In genomic region chr21:35346697-35347096, GRCh38 we compare ENCODE assay signal across 17 cellular contexts.
A peak's percentile ranks its signal among the peaks of the same experiment; 100 is the strongest.
DNase-seq lines count a peak whose midpoint lies in the region; ATAC-seq and TF ChIP-seq lines count a peak whose summit lies in the region.
"Had no signal": no experiment of that assay in that cellular context is flagged by ENCODE, and none has a peak within 500 bp of the region (broad histone marks: within the 10 kb centered on the region; RNA-seq: fewer than 3 reads in every experiment).

No MANE protein-coding gene starts in this region.

- no peak overlapping the region for H3K23ac ChIP-seq in trophoblast cell (ENCODE audit: low read length)

- no peak overlapping the region for H3K9ac ChIP-seq in trophoblast cell (ENCODE audit: low read length)
- H3K9ac ChIP-seq: BLaER1 treated with 17β-estradiol and CSF1 and Interleukin-3, amounts not matched to agents 10 nM and 100 nM had no signal

- H3K14ac ChIP-seq in trophoblast cell (ENCODE audit: low read length), result no peak overlapping the region

- no peak overlapping the region for H3K4ac ChIP-seq in trophoblast cell (ENCODE audit: low read depth, low read length)

- H3K4me1 Mint-ChIP-seq in stimulated activated naive CD8-positive, alpha-beta T cell treated with anti-CD3 and anti-CD28 coated beads, Interleukin-15, Interleukin-2, amounts not matched to agents 100 ng/mL and 50 ng/mL, for 24 hours (ENCODE audit: low read depth), result peaks cover 52% of the 10 kb centered on the region
- peaks cover 81% of the 10 kb centered on the region for H3K4me1 Mint-ChIP-seq in activated T-helper 2 cell treated with anti-CD3 and anti-CD28 coated beads, Interferon-gamma antibody, Interleukin-2, Interleukin-4, amounts not matched to agents 10 μg/mL and 5 μg/mL and 100 μg/mL, durations not matched to agents 14 hours and 24 hours and 36 hours (ENCODE audit: low read depth)
- peaks cover 6% of the 10 kb centered on the region for H3K4me1 Mint-ChIP-seq in CD8-positive, alpha-beta T cell (ENCODE audit: low read depth)

- H3K4me3 ChIP-seq in trophoblast cell (ENCODE audit: low read depth, low read length) (no peak overlapping the region), tibial artery (no peak overlapping the region)
- no peak overlapping the region for H3K4me3 ChIP-seq in CD8-positive, alpha-beta T cell (ENCODE audit: low read depth, low read length)
- H3K4me3 ChIP-seq: BLaER1 treated with 17β-estradiol and CSF1 and Interleukin-3, amounts not matched to agents 10 nM and 100 nM had no signal

- no peak overlapping the region for H3K27ac ChIP-seq in trophoblast cell (ENCODE audit: low read depth, low read length)
- no peak overlapping the region for H3K27ac ChIP-seq in CD8-positive, alpha-beta T cell (ENCODE audit: low read depth, low read length)
- H3K27ac ChIP-seq in tibial artery, result no peak overlapping the region
- H3K27ac ChIP-seq: BLaER1 treated with 17β-estradiol and CSF1 and Interleukin-3, amounts not matched to agents 10 nM and 100 nM; HL-60 had no signal

- H3K27ac Mint-ChIP-seq in stimulated activated naive CD8-positive, alpha-beta T cell treated with anti-CD3 and anti-CD28 coated beads, Interleukin-15, Interleukin-2, amounts not matched to agents 100 ng/mL and 50 ng/mL, for 24 hours, result peak overlapping the region; percentile 1
- peak overlapping the region; percentile 46 for H3K27ac Mint-ChIP-seq in activated T-helper 2 cell treated with anti-CD3 and anti-CD28 coated beads, Interferon-gamma antibody, Interleukin-2, Interleukin-4, amounts not matched to agents 10 μg/mL and 5 μg/mL and 100 μg/mL, durations not matched to agents 14 hours and 24 hours and 36 hours
- H3K27ac Mint-ChIP-seq in CD8-positive, alpha-beta T cell, result no peak overlapping the region
- H3K27ac Mint-ChIP-seq: B cell; CD8-positive, alpha-beta memory T cell; HFFc6 had no signal

- WGBS in trophoblast cell (ENCODE audit: extremely low coverage, insufficient coverage, insufficient read length), result no CpG with 5 or more reads among the region's 4 CpGs

- no peak overlapping the region for H3K18ac ChIP-seq in trophoblast cell (ENCODE audit: low read length)

- no peak overlapping the region for H4K12ac ChIP-seq in trophoblast cell (ENCODE audit: low read depth, low read length)

- H3K4me2 ChIP-seq in trophoblast cell (ENCODE audit: low read length), result no peak overlapping the region
- H3K4me2 ChIP-seq: BLaER1 treated with 17β-estradiol and CSF1 and Interleukin-3, amounts not matched to agents 10 nM and 100 nM had no signal

- H2BK5ac ChIP-seq in trophoblast cell (ENCODE audit: low read depth, low read length, poor library complexity), result no peak overlapping the region

- no peak overlapping the region for H2AK5ac ChIP-seq in trophoblast cell (ENCODE audit: low read length)

- H3K36me3 Mint-ChIP-seq in stimulated activated naive CD8-positive, alpha-beta T cell treated with anti-CD3 and anti-CD28 coated beads, Interleukin-15, Interleukin-2, amounts not matched to agents 100 ng/mL and 50 ng/mL, for 24 hours (ENCODE audit: low read depth), result peaks cover 5% of the 10 kb centered on the region
- H3K36me3 Mint-ChIP-seq in activated T-helper 2 cell treated with anti-CD3 and anti-CD28 coated beads, Interferon-gamma antibody, Interleukin-2, Interleukin-4, amounts not matched to agents 10 μg/mL and 5 μg/mL and 100 μg/mL, durations not matched to agents 14 hours and 24 hours and 36 hours (ENCODE audit: low read depth), result peaks cover 15% of the 10 kb centered on the region
- no peaks in the 10 kb centered on the region for H3K36me3 Mint-ChIP-seq in CD8-positive, alpha-beta T cell
- H3K36me3 Mint-ChIP-seq: CD8-positive, alpha-beta memory T cell had no signal

- no peak overlapping the region for H4K91ac ChIP-seq in trophoblast cell (ENCODE audit: low read depth, low read length)

- POLR2A ChIA-PET in CD8-positive, alpha-beta T cell (lab: Charles Lee), result interaction anchor here (0.9 kb wide), 1 partner anchor 8 kb away, joined by 5 read pairs; no protein-coding TSS in a partner anchor

- H3K79me2 ChIP-seq in trophoblast cell (ENCODE audit: control insufficient read depth, insufficient read depth, low read length, poor library complexity), result no peaks in the 10 kb centered on the region

- H3K4me1 ChIP-seq in trophoblast cell (ENCODE audit: control insufficient read depth in 1 of 2, insufficient read depth in 2 of 2, low read length in 2 of 2), result no peaks in the 10 kb centered on the region
- no peaks in the 10 kb centered on the region for H3K4me1 ChIP-seq in CD8-positive, alpha-beta T cell (ENCODE audit: insufficient read depth, low read length)
- peaks cover 0 to 4% (median 0%) of the 10 kb centered on the region in 4 donors for H3K4me1 ChIP-seq in tibial artery

- H3K9me3 ChIP-seq in trophoblast cell (ENCODE audit: insufficient read depth, low read depth, low read length) (peaks cover 2% of the 10 kb centered on the region), tibial artery (no peaks in the 10 kb centered on the region)
- no peaks in the 10 kb centered on the region for H3K9me3 ChIP-seq in CD8-positive, alpha-beta T cell (ENCODE audit: low read length)

- H3K27me3 ChIP-seq in trophoblast cell (ENCODE audit: insufficient read depth, low read length) (no peaks in the 10 kb centered on the region), tibial artery (no peaks in the 10 kb centered on the region)
- H3K27me3 ChIP-seq in CD8-positive, alpha-beta T cell (ENCODE audit: insufficient read depth, low read length), result no peaks in the 10 kb centered on the region
- H3K27me3 ChIP-seq: BLaER1 treated with 17β-estradiol and CSF1 and Interleukin-3, amounts not matched to agents 10 nM and 100 nM had no signal

- H4K8ac ChIP-seq in trophoblast cell (ENCODE audit: low read depth, low read length), result no peak overlapping the region

- no peak overlapping the region for H2BK12ac ChIP-seq in trophoblast cell (ENCODE audit: low read length)

- ATAC-seq in stimulated activated naive CD8-positive, alpha-beta T cell treated with anti-CD3 and anti-CD28 coated beads, Interleukin-15, Interleukin-2, amounts not matched to agents 100 U/mL and 50 U/mL, for 24 hours, result no peak
- no peak for ATAC-seq in CD8-positive, alpha-beta T cell
- ATAC-seq: HCT116 had no signal

- DNase-seq in stimulated activated naive CD8-positive, alpha-beta T cell treated with anti-CD3 and anti-CD28 coated beads, Interleukin-15, Interleukin-2, amounts not matched to agents 100 U/mL and 50 U/mL, for 24 hours, result no peak
- DNase-seq in activated T-helper 2 cell treated with anti-CD3 and anti-CD28 coated beads, Interferon-gamma antibody, Interleukin-2, Interleukin-4, amounts not matched to agents 10 μg/mL and 5 μg/mL and 100 μg/mL, durations not matched to agents 14 hours and 24 hours and 36 hours (ENCODE audit: low spot score), result no peak
- DNase-seq in trophoblast cell (peak; percentile 23 to 44), tibial artery (no peak)
- no peak for DNase-seq in CD8-positive, alpha-beta T cell
- DNase-seq: CD8-positive, alpha-beta memory T cell; COR-L47; DMS 273 treated with DMSO at 0.1 percent for 48 hours; DMS53; GOT3; H7; HFFc6 had no signal

- H3K27me3 Mint-ChIP-seq in stimulated activated naive CD8-positive, alpha-beta T cell treated with anti-CD3 and anti-CD28 coated beads, Interleukin-15, Interleukin-2, amounts not matched to agents 100 ng/mL and 50 ng/mL, for 24 hours, result peaks cover 7% of the 10 kb centered on the region
- no peaks in the 10 kb centered on the region for H3K27me3 Mint-ChIP-seq in activated T-helper 2 cell treated with anti-CD3 and anti-CD28 coated beads, Interferon-gamma antibody, Interleukin-2, Interleukin-4, amounts not matched to agents 10 μg/mL and 5 μg/mL and 100 μg/mL, durations not matched to agents 14 hours and 24 hours and 36 hours (ENCODE audit: low read depth)
- H3K27me3 Mint-ChIP-seq in CD8-positive, alpha-beta T cell (ENCODE audit: low read depth), result peaks cover 3% of the 10 kb centered on the region

- intact Hi-C loops in activated T-helper 2 cell treated with anti-CD3 and anti-CD28 coated beads, Interferon-gamma antibody, Interleukin-2, Interleukin-4, amounts not matched to agents 10 μg/mL and 5 μg/mL and 100 μg/mL, durations not matched to agents 14 hours and 24 hours and 36 hours (cut with micrococcal nuclease), result no loop called here
- intact Hi-C loops in CD8-positive, alpha-beta T cell (cut with DNase I, micrococcal nuclease), result no loop called here
- intact Hi-C loops in tibial artery (cut with DNase I; ENCODE audit: low total_unique reads), result no loop called here

- peaks cover 14% of the 10 kb centered on the region for H3K9me3 Mint-ChIP-seq in stimulated activated naive CD8-positive, alpha-beta T cell treated with anti-CD3 and anti-CD28 coated beads, Interleukin-15, Interleukin-2, amounts not matched to agents 100 ng/mL and 50 ng/mL, for 24 hours
- H3K9me3 Mint-ChIP-seq in activated T-helper 2 cell treated with anti-CD3 and anti-CD28 coated beads, Interferon-gamma antibody, Interleukin-2, Interleukin-4, amounts not matched to agents 10 μg/mL and 5 μg/mL and 100 μg/mL, durations not matched to agents 14 hours and 24 hours and 36 hours, result peaks cover 20% of the 10 kb centered on the region
- H3K9me3 Mint-ChIP-seq in CD8-positive, alpha-beta T cell, result no peaks in the 10 kb centered on the region
- H3K9me3 Mint-ChIP-seq: CD8-positive, alpha-beta memory T cell; HFFc6 had no signal

- H2BK120ac ChIP-seq in trophoblast cell (ENCODE audit: insufficient read depth, low read length, poor library complexity), result no peak overlapping the region

- no peak overlapping the region for H3K4me3 Mint-ChIP-seq in stimulated activated naive CD8-positive, alpha-beta T cell treated with anti-CD3 and anti-CD28 coated beads, Interleukin-15, Interleukin-2, amounts not matched to agents 100 ng/mL and 50 ng/mL, for 24 hours
- H3K4me3 Mint-ChIP-seq in activated T-helper 2 cell treated with anti-CD3 and anti-CD28 coated beads, Interferon-gamma antibody, Interleukin-2, Interleukin-4, amounts not matched to agents 10 μg/mL and 5 μg/mL and 100 μg/mL, durations not matched to agents 14 hours and 24 hours and 36 hours (ENCODE audit: low read depth), result no peak overlapping the region
- no peak overlapping the region for H3K4me3 Mint-ChIP-seq in CD8-positive, alpha-beta T cell
- H3K4me3 Mint-ChIP-seq: B cell; CD8-positive, alpha-beta memory T cell; HFFc6 had no signal

- H2AFZ ChIP-seq in trophoblast cell (ENCODE audit: insufficient read depth, low read length, poor library complexity), result no peak overlapping the region

- H3K36me3 ChIP-seq in trophoblast cell (ENCODE audit: control insufficient read depth in 1 of 2, insufficient read depth in 2 of 2, low read length in 2 of 2) (no peaks in the 10 kb centered on the region), tibial artery (no peaks in the 10 kb centered on the region)
- no peaks in the 10 kb centered on the region for H3K36me3 ChIP-seq in CD8-positive, alpha-beta T cell (ENCODE audit: insufficient read depth, low read length)
- H3K36me3 ChIP-seq: BLaER1 treated with 17β-estradiol and CSF1 and Interleukin-3, amounts not matched to agents 10 nM and 100 nM had no signal

- H3K79me1 ChIP-seq in trophoblast cell (ENCODE audit: low read length), result no peaks in the 10 kb centered on the region

- TF ChIP-seq CTCF in CD8-positive, alpha-beta T cell (IDR thresholded peaks at IDR 0.05), result no peak
- no peak for TF ChIP-seq CTCF in tibial artery (IDR thresholded peaks at IDR 0.05)

- CTCF ChIA-PET in CD8-positive, alpha-beta T cell (lab: Charles Lee), result no interaction called here

Comparison
In these comparisons a context has a peak if more than half of its experiments do, and no peak if none do; other contexts are left out.
1. DNase-seq: peak in trophoblast cell (2 of 2); none in stimulated activated naive CD8-positive, alpha-beta T cell treated with anti-CD3 and anti-CD28 coated beads, Interleukin-15, Interleukin-2, amounts not matched to agents 100 U/mL and 50 U/mL, for 24 hours (single experiment), activated T-helper 2 cell treated with anti-CD3 and anti-CD28 coated beads, Interferon-gamma antibody, Interleukin-2, Interleukin-4, amounts not matched to agents 10 μg/mL and 5 μg/mL and 100 μg/mL, durations not matched to agents 14 hours and 24 hours and 36 hours (single experiment), CD8-positive, alpha-beta T cell (0 of 7) and tibial artery (0 of 2).